Comparison of ENCODE assay signal across 9 cellular contexts in genomic region chr17:7923290-7923628, GRCh38.
A peak's percentile ranks its signal among the peaks of the same experiment; 100 is the strongest.
DNase-seq lines count a peak whose midpoint lies in the region; ATAC-seq and TF ChIP-seq lines count a peak whose summit lies in the region.
"Had no signal": no experiment of that assay in that cellular context is flagged by ENCODE, and none has a peak within 500 bp of the region (broad histone marks: within the 10 kb centered on the region; RNA-seq: fewer than 3 reads in every experiment).

No MANE protein-coding gene starts in this region.

- no peak for DNase-seq in HFF-Myc (ENCODE audit: extremely low read depth, low read depth)
- no peak for DNase-seq in activated naive CD8-positive, alpha-beta T cell treated with anti-CD3 and anti-CD28 coated beads, Interleukin-2, amount 50 U/mL, for 24 hours
- DNase-seq in stimulated activated effector memory CD8-positive, alpha-beta T cell treated with anti-CD3 and anti-CD28 coated beads, Interleukin-12 subunit alpha, Interleukin-12 subunit beta, amount 100 ng/mL, for 72 hours (ENCODE audit: low spot score in 2 of 2), result no peak
- no peak for DNase-seq in hypothalamus (lab: John Stamatoyannopoulos, UW)
- DNase-seq: MG63 had no signal

- no peaks in the 10 kb centered on the region for H3K27me3 Mint-ChIP-seq in activated naive CD8-positive, alpha-beta T cell treated with anti-CD3 and anti-CD28 coated beads, Interleukin-2, amount 50 U/mL, for 24 hours

- H3K9me3 ChIP-seq in iPS-18c (ENCODE audit: control insufficient read depth, insufficient read depth, low read length), result no peaks in the 10 kb centered on the region
- H3K9me3 ChIP-seq: MG63 had no signal

- H3K4me3 ChIP-seq in HFF-Myc (replicated peaks; ENCODE audit: low read depth, low read length) (peak overlapping the region; percentile 20; the same call in 1 of the 2 replicates), iPS-18c (ENCODE audit: insufficient read depth, low read depth, low read length) (peak overlapping the region; percentile 44)
- H3K4me3 ChIP-seq: MG63 had no signal

- peaks cover 21% of the 10 kb centered on the region for H3K4me1 Mint-ChIP-seq in activated naive CD8-positive, alpha-beta T cell treated with anti-CD3 and anti-CD28 coated beads, Interleukin-2, amount 50 U/mL, for 24 hours
- H3K4me1 Mint-ChIP-seq in stimulated activated effector memory CD8-positive, alpha-beta T cell treated with anti-CD3 and anti-CD28 coated beads, Interleukin-12 subunit alpha, Interleukin-12 subunit beta, amount 100 ng/mL, for 72 hours, result peaks cover 27% of the 10 kb centered on the region

- H3K36me3 Mint-ChIP-seq in activated naive CD8-positive, alpha-beta T cell treated with anti-CD3 and anti-CD28 coated beads, Interleukin-2, amount 50 U/mL, for 24 hours (ENCODE audit: low read depth), result peaks cover 3% of the 10 kb centered on the region
- no peaks in the 10 kb centered on the region for H3K36me3 Mint-ChIP-seq in stimulated activated effector memory CD8-positive, alpha-beta T cell treated with anti-CD3 and anti-CD28 coated beads, Interleukin-12 subunit alpha, Interleukin-12 subunit beta, amount 100 ng/mL, for 72 hours

- peak overlapping the region; percentile 69 for H3K4me3 Mint-ChIP-seq in activated naive CD8-positive, alpha-beta T cell treated with anti-CD3 and anti-CD28 coated beads, Interleukin-2, amount 50 U/mL, for 24 hours
- H3K4me3 Mint-ChIP-seq in stimulated activated effector memory CD8-positive, alpha-beta T cell treated with anti-CD3 and anti-CD28 coated beads, Interleukin-12 subunit alpha, Interleukin-12 subunit beta, amount 100 ng/mL, for 72 hours, result peak overlapping the region; percentile 72

- no peaks in the 10 kb centered on the region for H3K9me3 Mint-ChIP-seq in activated naive CD8-positive, alpha-beta T cell treated with anti-CD3 and anti-CD28 coated beads, Interleukin-2, amount 50 U/mL, for 24 hours
- H3K9me3 Mint-ChIP-seq in stimulated activated effector memory CD8-positive, alpha-beta T cell treated with anti-CD3 and anti-CD28 coated beads, Interleukin-12 subunit alpha, Interleukin-12 subunit beta, amount 100 ng/mL, for 72 hours, result no peaks in the 10 kb centered on the region

- H3K27ac Mint-ChIP-seq in activated naive CD8-positive, alpha-beta T cell treated with anti-CD3 and anti-CD28 coated beads, Interleukin-2, amount 50 U/mL, for 24 hours, result no peak overlapping the region
- peak overlapping the region; percentile 89 for H3K27ac Mint-ChIP-seq in stimulated activated effector memory CD8-positive, alpha-beta T cell treated with anti-CD3 and anti-CD28 coated beads, Interleukin-12 subunit alpha, Interleukin-12 subunit beta, amount 100 ng/mL, for 72 hours

- no peak for ATAC-seq in activated naive CD8-positive, alpha-beta T cell treated with anti-CD3 and anti-CD28 coated beads, Interleukin-2, amount 50 U/mL, for 24 hours
- no peak for ATAC-seq in stimulated activated effector memory CD8-positive, alpha-beta T cell treated with anti-CD3 and anti-CD28 coated beads, Interleukin-12 subunit alpha, Interleukin-12 subunit beta, amount 100 ng/mL, for 72 hours
- ATAC-seq in HG03457 (IDR thresholded peaks at IDR 0.05; ENCODE audit: unreplicated experiment) (no peak), HG02840 (IDR thresholded peaks at IDR 0.05; ENCODE audit: low FRiP score, unreplicated experiment) (no peak), GM19035 (IDR thresholded peaks at IDR 0.05; ENCODE audit: unreplicated experiment) (no peak)

- no peak for TF ChIP-seq CTCF in HFF-Myc (IDR thresholded peaks at IDR 0.05; ENCODE audit: low read depth, low read length, missing control alignments)
